ENCODE assay signal across 8 cellular contexts in genomic region chr5:115170924-115171510, GRCh38. TPM values are rescaled to one million over a fixed set of nuclear protein-coding genes. Genes with fewer than 3 reads are reported as not detected.
A peak's percentile ranks its signal among the peaks of the same experiment; 100 is the strongest.
DNase-seq lines count a peak whose midpoint lies in the region; FAIRE-seq and TF ChIP-seq lines count a peak whose summit lies in the region.

No MANE protein-coding gene starts in this region.

- H2BK15ac ChIP-seq in H1 (ENCODE audit: low read length): no peak overlapping the region

- H4K5ac ChIP-seq in H1 (ENCODE audit: insufficient read length, low read depth, low read length): no peak overlapping the region

- H3K14ac ChIP-seq in H1 (ENCODE audit: insufficient read length): no peak overlapping the region

- H3K56ac ChIP-seq in H1 (replicated peaks; ENCODE audit: insufficient read length, low read depth, low read length): no peak overlapping the region

- H3K4me1 ChIP-seq in H1 (replicated peaks in 1 of 4; ENCODE audit: control insufficient read depth in 3 of 4, insufficient read depth in 4 of 4, low read length in 3 of 4) (peaks cover 0 to 4% (median 0%) of the 10 kb centered on the region in 4 experiments; a peak in 3 of 7 replicates), prostate gland (replicated peaks) (peaks cover 4% of the 10 kb centered on the region)

- FAIRE-seq in H1 (lab: Jason Lieb, UNC): no peak

- H3K9me3 ChIP-seq in H1 (ENCODE audit: insufficient read depth in 2 of 2, low read depth in 1 of 2, low read length in 1 of 2): peaks cover 13 to 14% of the 10 kb centered on the region in 2 experiments
- no peaks in the 10 kb centered on the region for H3K9me3 ChIP-seq in prostate gland

- peak overlapping the region; percentile 87 to 97 for H3K4me2 ChIP-seq in H1 (ENCODE audit: insufficient read depth in 1 of 2, low read depth in 2 of 2, low read length in 2 of 2)

- H3K23me2 ChIP-seq in H1 (ENCODE audit: low read depth, low read length): peaks cover 16% of the 10 kb centered on the region

- peaks cover 0 to 25% of the 10 kb centered on the region in 2 experiments; a peak in 3 of 4 replicates for H3K79me2 ChIP-seq in H1 (ENCODE audit: control insufficient read depth in 1 of 2, insufficient read depth in 2 of 2, low read length in 2 of 2)

- no peak overlapping the region for H2AK5ac ChIP-seq in H1 (ENCODE audit: low read depth, low read length)

- H3K9ac ChIP-seq in H1 (replicated peaks in 1 of 4; ENCODE audit: extremely low read depth in 1 of 4, low read depth in 3 of 4, low read length in 3 of 4): peak overlapping the region in 1 of 4 experiments; percentile 16; a peak in 1 of 7 replicates

- DNase-seq in NCI-H748 (lab: John Stamatoyannopoulos, UW; ENCODE audit: unreplicated experiment) (peak; percentile 58), H1 (ENCODE audit: low read depth in 1 of 2, low spot score in 2 of 2) (no peak), prostate gland (ENCODE audit: low spot score) (no peak), HuH-7 (ENCODE audit: low spot score) (no peak), NAMALWA (ENCODE audit: low spot score) (no peak), GM20000 (ENCODE audit: low spot score) (no peak)
- no peak for DNase-seq in activated CD8-positive, alpha-beta memory T cell treated with anti-CD3 and anti-CD28 coated beads, Interleukin-2, amount 50 U/mL, for 4 hours

- peaks cover 3 to 23% (median 11%) of the 10 kb centered on the region in 4 experiments for H3K27me3 ChIP-seq in H1 (replicated peaks in 1 of 4; ENCODE audit: control insufficient read depth in 3 of 4, extremely low read depth in 1 of 4, insufficient read depth in 3 of 4, low read length in 3 of 4)
- H3K27me3 ChIP-seq in prostate gland (replicated peaks; ENCODE audit: insufficient read depth): no peaks in the 10 kb centered on the region

- no peak for TF ChIP-seq RAD21 in H1 (IDR thresholded peaks at IDR 0.05 in 1 of 2, conservative IDR thresholded peaks at IDR 0.05 in 1 of 2; ENCODE audit: low read depth in 2 of 2, low read length in 2 of 2)

- H2BK120ac ChIP-seq in H1 (replicated peaks; ENCODE audit: low read depth, low read length): no peak overlapping the region

- H2BK12ac ChIP-seq in H1 (ENCODE audit: low read depth, low read length): no peak overlapping the region

- no peaks in the 10 kb centered on the region for H4K20me1 ChIP-seq in H1 (replicated peaks in 1 of 2; ENCODE audit: control insufficient read depth in 1 of 2, insufficient read depth in 2 of 2, low read length in 2 of 2)

- peaks cover 0 to 11% (median 3%) of the 10 kb centered on the region in 4 experiments; a peak in 2 of 8 replicates for H3K36me3 ChIP-seq in H1 (ENCODE audit: control insufficient read depth in 2 of 4, insufficient read depth in 4 of 4, low read length in 3 of 4)
- no peaks in the 10 kb centered on the region for H3K36me3 ChIP-seq in prostate gland

- H3K18ac ChIP-seq in H1 (ENCODE audit: extremely low read depth, low read length): no peak overlapping the region; the same call in 1 of the 2 replicates

- H3K23ac ChIP-seq in H1 (ENCODE audit: insufficient read length): no peak overlapping the region

- no peak overlapping the region for H4K91ac ChIP-seq in H1 (replicated peaks; ENCODE audit: insufficient read length, low read length)

- H3K27ac ChIP-seq in H1 (ENCODE audit: low read depth, low read length): no peak overlapping the region
- peak overlapping the region; percentile 77 to 87 for H3K27ac ChIP-seq in prostate gland

- peak overlapping the region; percentile 76; the same call in 1 of the 2 replicates for H3K4me3 ChIP-seq in GM08714 (ENCODE audit: low read length)
- peak overlapping the region; percentile 75 to 94 (median 90) for H3K4me3 ChIP-seq in H1 (ENCODE audit: extremely low read depth in 1 of 4, insufficient read depth in 2 of 4, low read depth in 3 of 4, low read length in 4 of 4)
- peak overlapping the region; percentile 67 to 80 for H3K4me3 ChIP-seq in prostate gland

- H2BK5ac ChIP-seq in H1 (ENCODE audit: low read depth, low read length): no peak overlapping the region

- intact Hi-C loops in prostate gland (cut with DNase I): no loop called here

- H3K4ac ChIP-seq in H1 (replicated peaks; ENCODE audit: insufficient read length, low read depth, low read length): no peak overlapping the region

- no peak for TF ChIP-seq EP300 in H1 (IDR thresholded peaks at IDR 0.05; ENCODE audit: borderline replicate concordance in 1 of 2, low read depth in 2 of 2, low read length in 2 of 2)

- 19% methylated on average over 16 of the region's 16 CpGs; no CpG with 5 or more reads in 1 of the 2 experiments for WGBS in H1 (ENCODE audit: extremely low coverage in 1 of 2, insufficient coverage in 1 of 2, insufficient read length in 1 of 2, insufficient replicate concordance in 2 of 2, low coverage in 1 of 2, low lambda C conversion rate in 2 of 2, missing lambda C conversion rate in 1 of 2), 2 experiments
- 29% methylated on average over 16 of the region's 16 CpGs for WGBS in prostate gland

- no peak overlapping the region for H4K8ac ChIP-seq in H1 (ENCODE audit: extremely low read depth, insufficient read depth, low read length)

- TF ChIP-seq POLR2A in H1 (IDR thresholded peaks at IDR 0.05; ENCODE audit: control extremely low read depth in 1 of 2, low read depth in 2 of 2, low read length in 2 of 2): no peak
- TF ChIP-seq POLR2A in prostate gland (IDR thresholded peaks at IDR 0.05): no peak

- H3K79me1 ChIP-seq in H1 (ENCODE audit: low read depth, low read length): no peaks in the 10 kb centered on the region

- no peak for TF ChIP-seq CTCF in H1 (IDR thresholded peaks at IDR 0.05; ENCODE audit: control extremely low read depth in 1 of 3, insufficient read depth in 1 of 3, low read depth in 1 of 3, low read length in 3 of 3)
- TF ChIP-seq CTCF in prostate gland (IDR thresholded peaks at IDR 0.05): no peak
- TF ChIP-seq CTCF in GM20000 (IDR thresholded peaks at IDR 0.05; ENCODE audit: extremely low read depth, missing control alignments): no peak

- CTCF ChIA-PET in H1 (lab: Charles Lee; ENCODE audit: partially characterized antibody): interaction anchor here (1.6 to 3.9 kb wide), 2 partner anchors 9 to 73 kb away, joined by 4 to 16 read pairs; no protein-coding TSS in a partner anchor

- POLR2A ChIA-PET in H1 (lab: Charles Lee; ENCODE audit: partially characterized antibody): interaction anchor here (1.4 to 2.5 kb wide), 3 partner anchors 8 to 92 kb away, joined by 6 to 11 read pairs (median 8); partner anchors contain the start of gene PGGT1B

- peak overlapping the region; percentile 54 for H2AFZ ChIP-seq in H1 (ENCODE audit: low read length)

- no peak overlapping the region for H2BK20ac ChIP-seq in H1 (ENCODE audit: low read length)

TF ChIP-seq in H1, 55 proteins besides CTCF, POLR2A, EP300 and RAD21:
- TF ChIP-seq FOSL1 (IDR thresholded peaks at IDR 0.05; ENCODE audit: insufficient read depth, low read depth, low read length): no peak
- no peak for TF ChIP-seq CEBPB (IDR thresholded peaks at IDR 0.05; ENCODE audit: low read depth, low read length)
- no peak for TF ChIP-seq KDM1A (IDR thresholded peaks at IDR 0.05; ENCODE audit: borderline replicate concordance, low read length)
- no peak for TF ChIP-seq TBP (IDR thresholded peaks at IDR 0.05; ENCODE audit: low read depth, low read length)
- no peak for TF ChIP-seq GTF2F1 (IDR thresholded peaks at IDR 0.05; ENCODE audit: borderline replicate concordance, low read depth, low read length)
- TF ChIP-seq EZH2 (IDR thresholded peaks at IDR 0.05; ENCODE audit: low read depth, low read length, severe bottlenecking): peak; percentile 21
- TF ChIP-seq SUZ12 (IDR thresholded peaks at IDR 0.05; ENCODE audit: low read length): peak; percentile 65; the same call in 1 of the 2 replicates
- no peak for TF ChIP-seq ZNF274 (IDR thresholded peaks at IDR 0.05; ENCODE audit: borderline replicate concordance, extremely low read depth, low read length)
- TF ChIP-seq ATF3 (IDR thresholded peaks at IDR 0.05; ENCODE audit: insufficient read depth, low read depth, low read length): no peak
- TF ChIP-seq MAX (IDR thresholded peaks at IDR 0.05): no peak
- TF ChIP-seq RBBP5 (IDR thresholded peaks at IDR 0.05; ENCODE audit: borderline replicate concordance, low read depth, low read length): no peak
- TF ChIP-seq SRF (IDR thresholded peaks at IDR 0.05; ENCODE audit: low read depth, low read length): no peak
- TF ChIP-seq RNF2 (IDR thresholded peaks at IDR 0.05; ENCODE audit: borderline replicate concordance, low read depth, low read length, missing control alignments, poor library complexity, severe bottlenecking): peak; percentile 11
- TF ChIP-seq JUND (IDR thresholded peaks at IDR 0.05; ENCODE audit: low read length): no peak
- TF ChIP-seq ASH2L (IDR thresholded peaks at IDR 0.05; ENCODE audit: low read length): no peak

RNA-seq across cellular contexts. Expression of gene TRIM36, which starts 1.3 kb away (rescaled TPM):
- total RNA-seq in H1 (2021; fragmentation: NEBNext Ultra II Directional; extraction: Animal tissue kit (Norgen Biotek cat#: 25700)): 14.1 and 16.5 TPM in 2 replicates
- polyA plus RNA-seq in H1 (2011; rRNA removed): 8.5 and 10.5 TPM in 2 replicates
- polyA plus RNA-seq in H1 (2011; cell fraction: cytosol; rRNA removed): 8.6 TPM
- polyA plus RNA-seq in H1 (2011; cell fraction: nucleus; rRNA removed): 10.5 TPM
- polyA plus RNA-seq in H1 (2012, experiment 1 of 2): 4.7 to 10.6 TPM (median 8.1 TPM) in 4 replicates
- 1.2 TPM for polyA plus RNA-seq in H1 (2012, experiment 2 of 2)
- polyA plus RNA-seq in H1 (2013, experiment 1 of 2): 7.1 TPM
- polyA plus RNA-seq in H1 (2013, experiment 2 of 2): 7.3 TPM
- polyA minus RNA-seq in H1 (2011; rRNA and poly(A)+ RNA removed): 33.8 and 39.2 TPM in 2 replicates
- polyA minus RNA-seq in H1 (2011; cell fraction: cytosol; rRNA and poly(A)+ RNA removed): 8.4 TPM
- polyA minus RNA-seq in H1 (2011; cell fraction: nucleus; rRNA and poly(A)+ RNA removed): 39.0 TPM
- total RNA-seq in prostate gland: 10 to 100 TPM; 37.3 to 38.5 TPM
